ENCODE assay signal across 13 cellular contexts in the genomic region with DNA sequence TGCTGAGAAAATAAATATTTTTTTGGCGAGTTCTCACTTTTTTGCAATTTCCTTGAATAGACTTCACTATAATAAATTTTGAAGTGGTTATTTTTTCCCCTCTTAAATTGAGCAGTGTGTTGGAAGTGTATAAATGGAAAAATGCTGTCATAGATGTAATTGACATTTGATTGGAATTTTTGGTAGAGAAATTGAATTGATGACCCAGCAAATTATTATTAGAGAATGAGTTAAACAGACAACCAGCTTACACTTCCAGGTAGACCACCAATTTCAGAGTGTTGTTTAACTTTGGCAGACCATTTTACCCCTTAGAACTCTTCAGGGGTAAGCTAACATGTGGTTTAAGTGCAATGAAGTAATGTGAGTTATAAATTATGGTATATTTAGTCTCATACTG. TPM values are rescaled to one million over a fixed set of nuclear protein-coding genes. Genes with fewer than 3 reads are reported as not detected.
DNase-seq lines count a peak whose midpoint lies in the region; ATAC-seq and TF ChIP-seq lines count a peak whose summit lies in the region.
"Had no signal": no experiment of that assay in that cellular context is flagged by ENCODE, and none has a peak within 500 bp of the region (broad histone marks: within the 10 kb centered on the region; RNA-seq: fewer than 3 reads in every experiment).

No MANE protein-coding gene starts in this region.

- H3K27ac ChIP-seq in IMR-90 (ENCODE audit: insufficient read depth, low read length) (no peak overlapping the region), osteoblast (ENCODE audit: low read depth, low read length) (no peak overlapping the region), aorta (ENCODE audit: low read depth in 1 of 2, low read length in 2 of 2) (no peak overlapping the region)

- peaks cover 5 to 42% of the 10 kb centered on the region in 2 experiments; a peak in 3 of 4 replicates for H3K79me1 ChIP-seq in IMR-90 (ENCODE audit: low read depth in 1 of 2, low read length in 2 of 2)

- TF ChIP-seq CTCF in IMR-90 (conservative IDR thresholded peaks at IDR 0.05; ENCODE audit: low read depth, low read length), result no peak
- no peak for TF ChIP-seq CTCF in osteoblast (IDR thresholded peaks at IDR 0.05; ENCODE audit: extremely low read depth, low read depth, low read length)

- H3K27me3 ChIP-seq in IMR-90 (ENCODE audit: control insufficient read depth, insufficient read depth, low read length), result no peaks in the 10 kb centered on the region
- no peaks in the 10 kb centered on the region for H3K27me3 ChIP-seq in adipocyte (replicated peaks; ENCODE audit: control insufficient read depth, insufficient read depth, low read length)
- H3K27me3 ChIP-seq in osteoblast (ENCODE audit: insufficient read depth, low read length), result no peaks in the 10 kb centered on the region
- no peaks in the 10 kb centered on the region for H3K27me3 ChIP-seq in aorta (ENCODE audit: control insufficient read depth in 1 of 2, insufficient read depth in 2 of 2, low read length in 1 of 2)

- no peak overlapping the region for H3K23ac ChIP-seq in IMR-90 (ENCODE audit: low read depth, low read length)

- no peak overlapping the region for H3K4me2 ChIP-seq in IMR-90 (ENCODE audit: low read depth, low read length)
- H3K4me2 ChIP-seq in osteoblast (ENCODE audit: insufficient read depth, low read length), result peak overlapping the region; percentile 95

- H4K20me1 ChIP-seq in IMR-90 (ENCODE audit: insufficient read depth, low read length) (peaks cover 15% of the 10 kb centered on the region), osteoblast (ENCODE audit: insufficient read depth, low read length) (peaks cover 29% of the 10 kb centered on the region)

- H2BK20ac ChIP-seq in IMR-90 (ENCODE audit: low read depth, low read length), result no peak overlapping the region

- H3K9me3 Mint-ChIP-seq in activated naive CD4-positive, alpha-beta T cell treated with anti-CD3 and anti-CD28 coated beads, Interleukin-2, amount 10 ng/mL, durations not matched to agents 7 days and 5 days, result no peaks in the 10 kb centered on the region
- H3K9me3 Mint-ChIP-seq in activated naive CD4-positive, alpha-beta T cell treated with anti-CD3 and anti-CD28 coated beads for 36 hours, result no peaks in the 10 kb centered on the region

- H2BK5ac ChIP-seq in IMR-90 (ENCODE audit: low read depth, low read length, poor library complexity, severe bottlenecking), result no peak overlapping the region

- H2AFZ ChIP-seq in IMR-90 (replicated peaks; ENCODE audit: low read length, poor library complexity) (no peak overlapping the region), osteoblast (ENCODE audit: low read length) (no peak overlapping the region)

- no peak overlapping the region for H4K8ac ChIP-seq in IMR-90 (ENCODE audit: low read depth in 2 of 2, low read length in 2 of 2)

- no peak overlapping the region for H2AK5ac ChIP-seq in IMR-90 (ENCODE audit: low read depth, low read length)

- H3K4me3 ChIP-seq in IMR-90 (ENCODE audit: insufficient read depth, low read depth, low read length) (no peak overlapping the region), adipocyte (ENCODE audit: low read length) (peak overlapping the region; percentile 100), osteoblast (ENCODE audit: insufficient read depth, low read length) (no peak overlapping the region), aorta (ENCODE audit: low read length in 2 of 2) (no peak overlapping the region)

- peaks cover 36% of the 10 kb centered on the region for H3K4me1 Mint-ChIP-seq in activated naive CD4-positive, alpha-beta T cell treated with anti-CD3 and anti-CD28 coated beads, Interleukin-2, amount 10 ng/mL, durations not matched to agents 7 days and 5 days
- H3K4me1 Mint-ChIP-seq in activated naive CD4-positive, alpha-beta T cell treated with anti-CD3 and anti-CD28 coated beads for 36 hours (ENCODE audit: low read depth), result peaks cover 47% of the 10 kb centered on the region

- DNase-seq in activated naive CD4-positive, alpha-beta T cell treated with anti-CD3 and anti-CD28 coated beads, Interleukin-2, amount 10 ng/mL, durations not matched to agents 7 days and 5 days, result no peak
- no peak for DNase-seq in activated naive CD4-positive, alpha-beta T cell treated with anti-CD3 and anti-CD28 coated beads for 36 hours
- no peak for DNase-seq in IMR-90
- no peak for DNase-seq in adipocyte (ENCODE audit: low read depth)
- peak; percentile 48 for DNase-seq in osteoblast (ENCODE audit: insufficient read length, low spot score, missing footprints)
- DNase-seq in iPS-NIHi7 (ENCODE audit: extremely low spot score), result no peak
- DNase-seq in dermis blood vessel endothelial cell, result no peak
- DNase-seq in aorta, result no peak
- DNase-seq: activated CD4-positive, alpha-beta T cell treated with anti-CD3 and anti-CD28 coated beads, Interleukin-2, amount 50 U/mL, for 48 hours; activated effector memory CD4-positive, alpha-beta T cell treated with anti-CD3 and anti-CD28 coated beads, Interleukin-2, amount 50 U/mL, for 16 hours; DMS53; effector CD8-positive, alpha-beta T cell; trophoblast cell had no signal

- TSS peak; percentile 39 for BruUV-seq in IMR-90 (replicated peaks; lab: Mats Ljungman, UMichigan)

- no peak for ATAC-seq in IMR-90 (ENCODE audit: low read depth)
- no peak for ATAC-seq in aorta (ENCODE audit: low FRiP score)

- peaks cover 69% of the 10 kb centered on the region for H3K79me2 ChIP-seq in osteoblast (ENCODE audit: insufficient read depth, low read length)

- H3K36me3 ChIP-seq in IMR-90 (ENCODE audit: control insufficient read depth, insufficient read depth, low read length) (peaks cover 9% of the 10 kb centered on the region; the same call in 1 of the 2 replicates), adipocyte (ENCODE audit: control insufficient read depth, insufficient read depth, low read length, severe bottlenecking) (peaks cover 9% of the 10 kb centered on the region), osteoblast (ENCODE audit: insufficient read depth, low read length) (peaks cover 18% of the 10 kb centered on the region), aorta (ENCODE audit: control insufficient read depth in 1 of 2, insufficient read depth in 2 of 2, low read length in 1 of 2) (no peaks in the 10 kb centered on the region)

- TF ChIP-seq POLR2A in IMR-90 (IDR thresholded peaks at IDR 0.05; ENCODE audit: low read depth, low read length), result no peak

- H3K9me3 ChIP-seq in IMR-90 (ENCODE audit: control insufficient read depth, insufficient read depth, low read length) (no peaks in the 10 kb centered on the region), adipocyte (ENCODE audit: control insufficient read depth, low read length) (no peaks in the 10 kb centered on the region), osteoblast (ENCODE audit: low read depth, low read length) (no peaks in the 10 kb centered on the region), aorta (ENCODE audit: control insufficient read depth, low read length) (no peaks in the 10 kb centered on the region)

- CTCF ChIA-PET in activated naive CD4-positive, alpha-beta T cell treated with anti-CD3 and anti-CD28 coated beads, Interleukin-2, amount 10 ng/mL, durations not matched to agents 7 days and 5 days (lab: Charles Lee), result interaction anchor here (3.3 kb wide), 1 partner anchor 34 kb away, joined by 12 read pairs; a partner anchor contains a TSS
- CTCF ChIA-PET in activated naive CD4-positive, alpha-beta T cell treated with anti-CD3 and anti-CD28 coated beads for 36 hours (lab: Charles Lee), result interaction anchor here (0.6 to 1.6 kb wide), 3 partner anchors 14 to 688 kb away, joined by 3 to 11 read pairs (median 4); no protein-coding TSS in a partner anchor
- CTCF ChIA-PET in IMR-90 (lab: Yijun Ruan, JAX), result interaction anchor here (0.6 kb wide), 1 partner anchor 11 kb away, joined by 4 read pairs; no protein-coding TSS in a partner anchor

- no peak overlapping the region for H4K91ac ChIP-seq in IMR-90 (ENCODE audit: insufficient read depth, low read depth, low read length)

- H3K18ac ChIP-seq in IMR-90 (ENCODE audit: low read depth, low read length), result no peak overlapping the region

- no CpG with 5 or more reads among the region's 1 CpG for WGBS in IMR-90 (ENCODE audit: extremely low coverage in 2 of 2, insufficient read length in 1 of 2), 2 experiments
- 30 to 54% methylated on average over 1 of the region's 1 CpG for WGBS in aorta, 2 donors

- POLR2A ChIA-PET in IMR-90 (lab: Charles Lee; ENCODE audit: unreplicated experiment), result no interaction called here

- H2BK15ac ChIP-seq in IMR-90 (ENCODE audit: low read depth, low read length), result no peak overlapping the region

- in situ Hi-C loops in IMR-90 (cut with MboI; ENCODE audit: low sequenced_read_pairs), result no loop called here

- H2BK120ac ChIP-seq in IMR-90 (ENCODE audit: low read depth, low read length), result no peak overlapping the region

- H4K5ac ChIP-seq in IMR-90 (ENCODE audit: low read depth, low read length), result no peak overlapping the region

- peak overlapping the region; percentile 37 for H3K27ac Mint-ChIP-seq in activated naive CD4-positive, alpha-beta T cell treated with anti-CD3 and anti-CD28 coated beads, Interleukin-2, amount 10 ng/mL, durations not matched to agents 7 days and 5 days
- H3K27ac Mint-ChIP-seq in activated naive CD4-positive, alpha-beta T cell treated with anti-CD3 and anti-CD28 coated beads for 36 hours, result no peak overlapping the region

- H3K4me1 ChIP-seq in IMR-90 (ENCODE audit: control insufficient read depth, insufficient read depth, low read length), result peaks cover 3% of the 10 kb centered on the region
- peaks cover 29% of the 10 kb centered on the region for H3K4me1 ChIP-seq in adipocyte (ENCODE audit: control insufficient read depth, insufficient read depth, low read length)
- peaks cover 27% of the 10 kb centered on the region for H3K4me1 ChIP-seq in osteoblast (ENCODE audit: insufficient read depth, low read length)
- peaks cover 0 to 1% of the 10 kb centered on the region in 2 donors for H3K4me1 ChIP-seq in aorta (ENCODE audit: control insufficient read depth in 1 of 2, insufficient read depth in 2 of 2, low read length in 2 of 2)

- no peak overlapping the region for H3K4me3 Mint-ChIP-seq in activated naive CD4-positive, alpha-beta T cell treated with anti-CD3 and anti-CD28 coated beads, Interleukin-2, amount 10 ng/mL, durations not matched to agents 7 days and 5 days
- no peak overlapping the region for H3K4me3 Mint-ChIP-seq in activated naive CD4-positive, alpha-beta T cell treated with anti-CD3 and anti-CD28 coated beads for 36 hours

- no peak overlapping the region for H3K56ac ChIP-seq in IMR-90 (ENCODE audit: extremely low read depth, insufficient read depth, low read length)

- H2AK9ac ChIP-seq in IMR-90 (replicated peaks; ENCODE audit: low read depth, low read length, poor library complexity), result no peak overlapping the region

- H3K14ac ChIP-seq in IMR-90 (replicated peaks; ENCODE audit: low read depth, low read length), result no peak overlapping the region

- H3K9ac ChIP-seq in IMR-90 (ENCODE audit: low read depth, low read length) (no peak overlapping the region), adipocyte (ENCODE audit: low read length) (peak overlapping the region; percentile 29)

- intact Hi-C loops in activated naive CD4-positive, alpha-beta T cell treated with anti-CD3 and anti-CD28 coated beads for 36 hours (cut with micrococcal nuclease), result no loop called here
- intact Hi-C loops in IMR-90 (cut with micrococcal nuclease), result no loop called here
- intact Hi-C loops in aorta (cut with DNase I), result no loop called here

- H3K9me1 ChIP-seq in IMR-90 (ENCODE audit: insufficient read depth, low read length), result no peaks in the 10 kb centered on the region

- dilution Hi-C loops in IMR-90 (cut with HindIII; ENCODE audit: low sequenced_read_pairs, unreplicated experiment), result no loop called here

- peaks cover 20% of the 10 kb centered on the region for H3K36me3 Mint-ChIP-seq in activated naive CD4-positive, alpha-beta T cell treated with anti-CD3 and anti-CD28 coated beads, Interleukin-2, amount 10 ng/mL, durations not matched to agents 7 days and 5 days
- H3K36me3 Mint-ChIP-seq in activated naive CD4-positive, alpha-beta T cell treated with anti-CD3 and anti-CD28 coated beads for 36 hours (ENCODE audit: low read depth), result peaks cover 20% of the 10 kb centered on the region

- peaks cover 11% of the 10 kb centered on the region for H3K27me3 Mint-ChIP-seq in activated naive CD4-positive, alpha-beta T cell treated with anti-CD3 and anti-CD28 coated beads, Interleukin-2, amount 10 ng/mL, durations not matched to agents 7 days and 5 days
- H3K27me3 Mint-ChIP-seq in activated naive CD4-positive, alpha-beta T cell treated with anti-CD3 and anti-CD28 coated beads for 36 hours (ENCODE audit: low read depth), result no peaks in the 10 kb centered on the region

- H3K4ac ChIP-seq in IMR-90 (ENCODE audit: low read depth, low read length), result no peak overlapping the region

- TF ChIP-seq RAD21 in IMR-90 (IDR thresholded peaks at IDR 0.05; ENCODE audit: low read length), result no peak

RNA-seq across cellular contexts. Expression of a gene that starts 1.9 kb away (rescaled TPM):
- 10 to 100 TPM; 30.0 to 32.8 TPM for total RNA-seq in activated naive CD4-positive, alpha-beta T cell treated with anti-CD3 and anti-CD28 coated beads for 36 hours
- total RNA-seq in IMR-90 (2012; rRNA removed), result 47.0 and 50.3 TPM in 2 replicates
- polyA plus RNA-seq in IMR-90 (2012; rRNA removed), result 31.3 and 32.9 TPM in 2 replicates
- polyA plus RNA-seq in IMR-90 (2012; cell fraction: cytosol; rRNA removed), result 10.3 and 16.1 TPM in 2 replicates
- 9.4 and 41.3 TPM in 2 replicates for polyA plus RNA-seq in IMR-90 (2012; cell fraction: nucleus; rRNA removed; ENCODE audit: low replicate concordance)
- 40.2 and 42.4 TPM in 2 replicates for total RNA-seq in osteoblast
- 48.3 and 50.2 TPM in 2 replicates for total RNA-seq in dermis blood vessel endothelial cell
- 10 to 100 TPM; 27.5 to 31.4 TPM for total RNA-seq in aorta
- polyA plus RNA-seq in aorta, result 10 to 100 TPM in 1 of 2 donors, 1 to 10 TPM in 1; 5.0 to 10.3 TPM

RNA-seq across cellular contexts. Expression of a gene that starts 33.7 kb away (rescaled TPM):
- total RNA-seq in activated naive CD4-positive, alpha-beta T cell treated with anti-CD3 and anti-CD28 coated beads for 36 hours, result 10 to 100 TPM; 51.1 to 53.9 TPM
- total RNA-seq in IMR-90 (2012; rRNA removed) (87.6 and 122 TPM in 2 replicates), osteoblast (61.3 and 63.0 TPM in 2 replicates), dermis blood vessel endothelial cell (107 and 163 TPM in 2 replicates), aorta (100 to 1,000 TPM in 1 of 2 donors, 10 to 100 TPM in 1; 86.7 to 124 TPM)
- polyA plus RNA-seq in IMR-90 (2012; rRNA removed) (99.9 and 133 TPM in 2 replicates), aorta (100 to 1,000 TPM; 143 to 160 TPM)
- 126 and 155 TPM in 2 replicates for polyA plus RNA-seq in IMR-90 (2012; cell fraction: cytosol; rRNA removed)
- polyA plus RNA-seq in IMR-90 (2012; cell fraction: nucleus; rRNA removed; ENCODE audit: low replicate concordance), result 82.7 and 83.9 TPM in 2 replicates
